23 cellular contexts compared by ENCODE assay signal in genomic region chr3:120059081-120059864, GRCh38. TPM values are rescaled to one million over a fixed set of nuclear protein-coding genes. Genes with fewer than 3 reads are reported as not detected.
DNase-seq lines count a peak whose midpoint lies in the region; ATAC-seq, FAIRE-seq and TF ChIP-seq lines count a peak whose summit lies in the region.
"Had no signal": no experiment of that assay in that cellular context is flagged by ENCODE, and none has a peak within 500 bp of the region (broad histone marks: within the 10 kb centered on the region; RNA-seq: fewer than 3 reads in every experiment).

No MANE protein-coding gene starts in this region.

- peak overlapping the region; percentile 32 for H3K27ac Mint-ChIP-seq in memory B cell
- H3K27ac Mint-ChIP-seq: T-helper 1 cell treated with Interleukin-12 subunit alpha and Interleukin-12 subunit beta and Interleukin-4 antibody, amounts not matched to agents 30 μg/mL and 1 μg/mL, for 36 hours had no signal

- intact Hi-C loops in A673 (cut with micrococcal nuclease; ENCODE audit: unreplicated experiment) = no loop called here
- intact Hi-C loops in transverse colon (cut with DNase I; ENCODE audit: low total_unique reads) = no loop called here

- DNase-seq in A673 (ENCODE audit: low spot score) = peak; percentile 63
- DNase-seq in GM12891 (ENCODE audit: insufficient read length, low spot score) = no peak
- no peak for DNase-seq in RWPE2 (ENCODE audit: low spot score)
- DNase-seq in memory B cell (ENCODE audit: low spot score in 2 of 2) = no peak
- DNase-seq in transverse colon = no peak
- DNase-seq: activated CD4-positive, alpha-beta T cell treated with anti-CD3 and anti-CD28 coated beads for 4 hours; activated CD8-positive, alpha-beta memory T cell treated with anti-CD3 and anti-CD28 coated beads for 24 hours; activated T-cell treated with anti-CD3 and anti-CD28 coated beads, Interleukin-2, amount 50 U/mL, for 1 hour; amniotic stem cell; colonic mucosa; gastrocnemius medialis; hypothalamus; NCI-H1092 treated with DMSO at 0.1 percent for 48 hours; NCI-H187 treated with DMSO at 0.1 percent for 48 hours; NCI-H526; small intestine had no signal

- no TSS peak for BruUV-seq in A673 (replicated peaks; lab: Mats Ljungman, UMichigan)

- CTCF ChIA-PET in A673 (lab: Charles Lee) = no interaction called here

- TF ChIP-seq CTCF in A673 (conservative IDR thresholded peaks at IDR 0.05; ENCODE audit: low read depth, low read length) = no peak
- TF ChIP-seq CTCF in RWPE2 (IDR thresholded peaks at IDR 0.05; ENCODE audit: poor library complexity, severe bottlenecking) = no peak
- no peak for TF ChIP-seq CTCF in transverse colon (IDR thresholded peaks at IDR 0.05)

- H3K36me3 ChIP-seq in A673 (ENCODE audit: insufficient read depth, low read length, poor library complexity, severe bottlenecking) = no peaks in the 10 kb centered on the region
- peaks cover 72% of the 10 kb centered on the region for H3K36me3 ChIP-seq in RWPE2 (ENCODE audit: low read depth)
- no peaks in the 10 kb centered on the region for H3K36me3 ChIP-seq in transverse colon
- H3K36me3 ChIP-seq: colonic mucosa, gastrocnemius medialis had no signal

- H3K27me3 ChIP-seq in A673 (replicated peaks; ENCODE audit: insufficient read depth, low read depth, low read length, poor library complexity) = no peaks in the 10 kb centered on the region
- H3K27me3 ChIP-seq in RWPE2 (ENCODE audit: insufficient read depth, poor library complexity, severe bottlenecking) = no peaks in the 10 kb centered on the region
- H3K27me3 ChIP-seq in transverse colon = no peaks in the 10 kb centered on the region
- H3K27me3 ChIP-seq: colonic mucosa, gastrocnemius medialis had no signal

- TF ChIP-seq POLR2A in GM12891 (IDR thresholded peaks at IDR 0.05; ENCODE audit: low read depth, low read length) (no peak), transverse colon (IDR thresholded peaks at IDR 0.05) (no peak)

- H3K27ac ChIP-seq in A673 (ENCODE audit: low read depth, low read length, poor library complexity, severe bottlenecking) = no peak overlapping the region
- H3K27ac ChIP-seq in RWPE2 (ENCODE audit: poor library complexity, severe bottlenecking) = no peak overlapping the region
- no peak overlapping the region for H3K27ac ChIP-seq in transverse colon
- H3K27ac ChIP-seq: C4-2B, colonic mucosa, gastrocnemius medialis had no signal

- peak; percentile 24; the same call in 2 of the 3 replicates for ATAC-seq in RWPE2 (ENCODE audit: low read depth)
- ATAC-seq in memory B cell (ENCODE audit: low read depth) = peak; percentile 57
- no peak for ATAC-seq in GM19395 (IDR thresholded peaks at IDR 0.05; ENCODE audit: unreplicated experiment)
- ATAC-seq in GM21515 (IDR thresholded peaks at IDR 0.05; ENCODE audit: unreplicated experiment) = no peak
- ATAC-seq in HG03108 (IDR thresholded peaks at IDR 0.05; ENCODE audit: unreplicated experiment) = no peak
- ATAC-seq: gastrocnemius medialis had no signal

- POLR2A ChIA-PET in A673 (lab: Charles Lee; ENCODE audit: low non-redundant PET) = no interaction called here

- peak; percentile 72 for FAIRE-seq in GM12891 (lab: Jason Lieb, UNC)
- FAIRE-seq: bronchial epithelial cell, small intestine, urothelium cell line had no signal

- H3K4me1 ChIP-seq in A673 (ENCODE audit: insufficient read depth, low read length, poor library complexity, severe bottlenecking) (peaks cover 20% of the 10 kb centered on the region), RWPE2 (ENCODE audit: insufficient read depth, poor library complexity, severe bottlenecking) (peaks cover 13% of the 10 kb centered on the region), transverse colon (peaks cover 0 to 9% (median 2%) of the 10 kb centered on the region in 4 donors)
- H3K4me1 ChIP-seq: colonic mucosa had no signal

- peaks cover 6% of the 10 kb centered on the region for H3K9me3 Mint-ChIP-seq in memory B cell
- H3K9me3 Mint-ChIP-seq: T-helper 1 cell treated with Interleukin-12 subunit alpha and Interleukin-12 subunit beta and Interleukin-4 antibody, amounts not matched to agents 30 μg/mL and 1 μg/mL, for 36 hours had no signal

- no peaks in the 10 kb centered on the region for H3K9me3 ChIP-seq in A673 (ENCODE audit: low read depth, low read length, poor library complexity, severe bottlenecking)
- no peaks in the 10 kb centered on the region for H3K9me3 ChIP-seq in RWPE2 (ENCODE audit: severe bottlenecking)
- H3K9me3 ChIP-seq in transverse colon = no peaks in the 10 kb centered on the region
- H3K9me3 ChIP-seq: colonic mucosa, gastrocnemius medialis had no signal

- H3K4me3 Mint-ChIP-seq in memory B cell = no peak overlapping the region
- H3K4me3 Mint-ChIP-seq: T-helper 1 cell treated with Interleukin-12 subunit alpha and Interleukin-12 subunit beta and Interleukin-4 antibody, amounts not matched to agents 30 μg/mL and 1 μg/mL, for 36 hours had no signal

- WGBS in transverse colon (ENCODE audit: low coverage in 1 of 2), 2 donors = 64 to 71% methylated on average over 3 of the region's 3 CpGs

- in situ Hi-C loops in transverse colon (cut with MboI; ENCODE audit: low pct_ligation_motif_present in 1 of 4, low pct_unique_long_range_greater_than_20kb in 1 of 4, low sequenced_read_pairs in 3 of 4) = no loop called here

- H3K4me1 Mint-ChIP-seq in memory B cell = peaks cover 32% of the 10 kb centered on the region

- H3K4me3 ChIP-seq in A673 (ENCODE audit: low read depth, low read length, poor library complexity, severe bottlenecking) (no peak overlapping the region), RWPE2 (ENCODE audit: severe bottlenecking) (no peak overlapping the region), transverse colon (no peak overlapping the region)
- H3K4me3 ChIP-seq: colonic mucosa, gastrocnemius medialis had no signal

- no peaks in the 10 kb centered on the region for H3K27me3 Mint-ChIP-seq in memory B cell

- no peak for TF ChIP-seq EP300 in transverse colon (IDR thresholded peaks at IDR 0.05; ENCODE audit: low read depth)

- H3K36me3 Mint-ChIP-seq in memory B cell = peaks cover 15% of the 10 kb centered on the region

TF ChIP-seq in GM12891, 5 proteins besides CTCF, POLR2A, EP300 and RAD21:
- TF ChIP-seq SPI1 (IDR thresholded peaks at IDR 0.05; ENCODE audit: low read depth, low read length) (peak; percentile 31; the same call in 1 of the 2 replicates), PAX5 (IDR thresholded peaks at IDR 0.05; ENCODE audit: insufficient read depth, low read length, severe bottlenecking) (no peak)

RNA-seq across cellular contexts. Expression of gene GSK3B, which starts 35.0 kb away (rescaled TPM):
- 52.0 and 56.6 TPM in 2 replicates for total RNA-seq in A673 (2021)
- polyA plus RNA-seq in GM12891 (2012; ENCODE audit: low read depth, missing spikeins) = 20.8 TPM
- total RNA-seq in transverse colon = 10 to 100 TPM; 14.7 to 35.9 (median 24.2) TPM

Comparison
In these comparisons a context has a peak if more than half of its experiments do, and no peak if none do; other contexts are left out.
1. ATAC-seq: peak in RWPE2 (single experiment) and memory B cell (single experiment); none in GM19395 (single experiment), GM21515 (single experiment) and HG03108 (single experiment).